Comparison of ENCODE assay signal across 16 cellular contexts in the genomic region with DNA sequence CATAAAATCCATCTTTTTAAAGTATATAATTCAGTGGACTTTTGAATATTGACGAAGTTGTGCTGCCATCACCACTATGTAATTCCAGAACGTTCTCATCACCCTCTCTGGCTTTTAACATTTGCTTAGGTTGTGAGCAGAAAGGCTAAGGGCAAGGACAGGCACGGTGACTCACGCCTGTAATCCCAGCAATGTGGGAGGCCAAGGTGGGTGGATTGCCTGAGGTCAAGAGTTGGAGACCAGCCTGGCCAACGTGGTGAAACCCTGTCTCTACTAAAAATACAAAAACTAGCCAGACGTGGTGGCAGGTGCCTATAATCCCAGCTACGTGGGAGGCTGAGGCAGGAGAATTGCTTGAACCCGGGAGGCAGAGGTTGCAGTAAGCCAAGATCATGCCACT. TPM values are rescaled to one million over a fixed set of nuclear protein-coding genes. Genes with fewer than 3 reads are reported as not detected.
"Had no signal": no experiment of that assay in that cellular context is flagged by ENCODE, and none has a peak within 500 bp of the region (broad histone marks: within the 10 kb centered on the region; RNA-seq: fewer than 3 reads in every experiment).

No MANE protein-coding gene starts in this region.

RNA-seq across cellular contexts. Expression of gene PHOX2B, which starts 11.0 kb away (rescaled TPM):
- total RNA-seq: activated B cell treated with CpG ODN at 0.5 μM for 24 hours; activated CD4-positive, alpha-beta memory T cell treated with anti-CD3 and anti-CD28 coated beads for 36 hours; activated CD4-positive, alpha-beta T cell treated with anti-CD3 and anti-CD28 coated beads, Interleukin-2, amount 10 ng/mL, durations not matched to agents 24 days and 14 days; activated CD8-positive, alpha-beta memory T cell treated with anti-CD3 and anti-CD28 coated beads for 36 hours; activated CD8-positive, alpha-beta T cell treated with anti-CD3 and anti-CD28 coated beads for 36 hours; activated naive CD4-positive, alpha-beta T cell treated with anti-CD3 and anti-CD28 coated beads for 36 hours; activated naive CD4-positive, alpha-beta T cell treated with anti-CD3 and anti-CD28 coated beads, Interleukin-2, amount 50 U/mL, for 72 hours; activated naive CD8-positive, alpha-beta T cell treated with anti-CD3 and anti-CD28 coated beads for 36 hours; activated T-cell treated with anti-CD3 and anti-CD28 coated beads, Interleukin-2, amount 50 U/mL, for 4 hours; activated T-cell treated with anti-CD3 and anti-CD28 coated beads, Interleukin-2, amount 50 U/mL, for 72 hours; activated T-helper 1 cell treated with anti-CD3 and anti-CD28 coated beads, Interleukin-12 subunit alpha, Interleukin-12 subunit beta, Interleukin-2, Interleukin-4 antibody, amounts not matched to agents 30 ng/mL and 10 ng/mL and 1 ng/mL, durations not matched to agents 14 hours and 24 hours and 36 hours; activated T-helper 17 cell treated with anti-CD3 and anti-CD28 coated beads, Interleukin-2, amount 50 U/mL, for 72 hours; ascending aorta; bronchial epithelial cell; cardiac muscle cell; chondrocyte had no signal
- polyA plus RNA-seq: cardiac muscle cell had no signal
